In genomic region chr1:66374148-66374547, GRCh38 we compare ENCODE assay signal across 8 cellular contexts.
A peak's percentile ranks its signal among the peaks of the same experiment; 100 is the strongest.
DNase-seq lines count a peak whose midpoint lies in the region; ATAC-seq, FAIRE-seq and TF ChIP-seq lines count a peak whose summit lies in the region.

No MANE protein-coding gene starts in this region.

- in situ Hi-C loops in brain microvascular endothelial cell (cut with HindIII; ENCODE audit: low pct_ligation_motif_present, low sequenced_read_pairs): no loop called here

- no peak overlapping the region for H3K4me3 ChIP-seq in ACC112 (ENCODE audit: low read depth, low read length)
- no peak overlapping the region for H3K4me3 ChIP-seq in brain microvascular endothelial cell (ENCODE audit: low read depth, low read length)

- ATAC-seq in GM19351 (IDR thresholded peaks at IDR 0.05; ENCODE audit: unreplicated experiment) (peak; percentile 56), HG03175 (IDR thresholded peaks at IDR 0.05; ENCODE audit: unreplicated experiment) (peak; percentile 58)

- TF ChIP-seq CTCF in brain microvascular endothelial cell (IDR thresholded peaks at IDR 0.05; ENCODE audit: low read depth, low read length, missing control alignments): no peak

- H3K27me3 ChIP-seq in ACC112 (ENCODE audit: insufficient read depth, low read length) (no peaks in the 10 kb centered on the region), brain microvascular endothelial cell (replicated peaks) (no peaks in the 10 kb centered on the region)

- H3K4me1 ChIP-seq in ACC112 (ENCODE audit: control insufficient read depth, insufficient read depth, low read length, unreplicated experiment): peaks cover 39% of the 10 kb centered on the region

- H3K79me2 ChIP-seq in ACC112 (ENCODE audit: control insufficient read depth, insufficient read depth, low read length, unreplicated experiment): no peaks in the 10 kb centered on the region

- H3K27ac ChIP-seq in ACC112 (ENCODE audit: low read depth, low read length) (peak overlapping the region; percentile 43), brain microvascular endothelial cell (peak overlapping the region; percentile 45)

- H3K36me3 ChIP-seq in ACC112 (ENCODE audit: insufficient read depth, low read length) (no peaks in the 10 kb centered on the region), brain microvascular endothelial cell (replicated peaks) (no peaks in the 10 kb centered on the region)

- H2AFZ ChIP-seq in ACC112 (ENCODE audit: low read length, unreplicated experiment): no peak overlapping the region

- no peak for DNase-seq in brain microvascular endothelial cell
- no peak for DNase-seq in HPDE6-E6E7 (ENCODE audit: extremely low spot score)
- DNase-seq in RCC 7860 (ENCODE audit: low spot score): no peak
- DNase-seq in NCI-H2227 (lab: John Stamatoyannopoulos, UW; ENCODE audit: unreplicated experiment): no peak
- DNase-seq in NCI-H187 treated with DMSO at 0.1 percent for 48 hours (lab: John Stamatoyannopoulos, UW): no peak

- FAIRE-seq in RCC 7860 (lab: Jason Lieb, UNC): no peak
